Comparison of ENCODE assay signal across 8 cellular contexts in the genomic region with DNA sequence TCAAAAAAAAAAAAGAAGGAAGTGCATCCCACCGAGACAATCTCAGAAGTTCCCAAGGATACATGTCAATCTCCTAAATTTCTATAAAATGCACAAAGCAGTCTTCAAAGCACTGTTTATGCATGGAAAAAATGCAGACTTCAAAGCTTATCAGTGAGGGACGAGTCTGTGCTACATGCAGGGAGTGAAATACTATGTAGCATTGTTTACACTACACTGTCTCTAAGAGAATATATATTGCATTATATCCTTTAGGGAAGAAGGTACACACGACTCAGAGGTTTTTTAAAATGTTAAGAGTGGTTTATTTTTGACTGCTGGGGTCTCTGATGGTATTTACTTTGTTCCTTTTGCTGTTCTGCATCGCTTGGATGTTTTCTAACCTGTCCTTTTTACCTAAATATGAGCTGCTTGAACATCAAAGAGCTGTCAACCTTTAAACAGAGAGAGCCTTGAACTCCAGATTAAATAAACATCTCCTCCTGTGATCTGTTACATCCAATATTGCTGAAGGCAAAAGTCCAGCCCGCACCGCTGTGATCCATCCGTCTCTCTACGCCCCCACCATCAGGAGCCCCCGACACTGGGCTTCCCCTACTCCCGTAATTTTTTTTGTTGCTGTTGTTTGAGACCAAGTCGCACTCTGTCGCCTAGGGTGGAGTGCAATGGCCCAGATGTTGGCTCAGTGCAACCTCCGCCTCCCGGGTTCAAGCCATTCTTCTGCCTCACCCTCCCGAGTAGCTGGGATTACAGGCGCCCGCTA. TPM values are rescaled to one million over a fixed set of nuclear protein-coding genes. Genes with fewer than 3 reads are reported as not detected.
DNase-seq lines count a peak whose midpoint lies in the region; ATAC-seq and TF ChIP-seq lines count a peak whose summit lies in the region.

No MANE protein-coding gene starts in this region.

- H3K27me3 Mint-ChIP-seq in T-helper 2 cell treated with Interferon-gamma antibody and Interleukin-4, amounts not matched to agents 5 μg/mL and 100 μg/mL, for 36 hours (ENCODE audit: low read depth): peaks cover 2% of the 10 kb centered on the region
- no peaks in the 10 kb centered on the region for H3K27me3 Mint-ChIP-seq in activated naive CD8-positive, alpha-beta T cell

- H3K4me3 Mint-ChIP-seq in T-helper 2 cell treated with Interferon-gamma antibody and Interleukin-4, amounts not matched to agents 5 μg/mL and 100 μg/mL, for 36 hours: peak overlapping the region; percentile 85
- H3K4me3 Mint-ChIP-seq in activated naive CD8-positive, alpha-beta T cell: peak overlapping the region; percentile 89

- in situ Hi-C loops in GM13977 (cut with MboI; ENCODE audit: low pct_unique_long_range_greater_than_20kb, low sequenced_read_pairs, unreplicated experiment): no loop called here

- H3K27me3 ChIP-seq in kidney epithelial cell (ENCODE audit: control insufficient read depth, insufficient read depth, low read length) (no peaks in the 10 kb centered on the region), subcutaneous abdominal adipose tissue (ENCODE audit: control insufficient read depth in 5 of 5, insufficient read depth in 4 of 5, low read length in 5 of 5) (no peaks in the 10 kb centered on the region)

- TF ChIP-seq CTCF in kidney epithelial cell (IDR thresholded peaks at IDR 0.05; ENCODE audit: insufficient read depth, low read length, poor library complexity, severe bottlenecking): no peak
- TF ChIP-seq CTCF in GM13977 (IDR thresholded peaks at IDR 0.05; ENCODE audit: extremely low read depth, insufficient read depth, missing control alignments): no peak

- H3K9me3 ChIP-seq in subcutaneous abdominal adipose tissue (ENCODE audit: control insufficient read depth in 5 of 5, low read length in 5 of 5): no peaks in the 10 kb centered on the region

- H3K4me3 ChIP-seq in kidney epithelial cell (ENCODE audit: low read depth, low read length): peak overlapping the region; percentile 77
- H3K4me3 ChIP-seq in subcutaneous abdominal adipose tissue (ENCODE audit: low read depth in 1 of 5, low read length in 5 of 5): peak overlapping the region; percentile 66 to 85 (median 79)

- peak overlapping the region; percentile 90 for H3K27ac Mint-ChIP-seq in T-helper 2 cell treated with Interferon-gamma antibody and Interleukin-4, amounts not matched to agents 5 μg/mL and 100 μg/mL, for 36 hours
- H3K27ac Mint-ChIP-seq in activated naive CD8-positive, alpha-beta T cell: peak overlapping the region; percentile 83

- peak overlapping the region; percentile 86 for H3K27ac ChIP-seq in subcutaneous abdominal adipose tissue (ENCODE audit: low read depth, low read length)

- peaks cover 10% of the 10 kb centered on the region for H3K36me3 Mint-ChIP-seq in T-helper 2 cell treated with Interferon-gamma antibody and Interleukin-4, amounts not matched to agents 5 μg/mL and 100 μg/mL, for 36 hours (ENCODE audit: low read depth)
- peaks cover 2% of the 10 kb centered on the region for H3K36me3 Mint-ChIP-seq in activated naive CD8-positive, alpha-beta T cell

- H3K4me1 Mint-ChIP-seq in T-helper 2 cell treated with Interferon-gamma antibody and Interleukin-4, amounts not matched to agents 5 μg/mL and 100 μg/mL, for 36 hours (ENCODE audit: low read depth): peaks cover 34% of the 10 kb centered on the region
- peaks cover 48% of the 10 kb centered on the region for H3K4me1 Mint-ChIP-seq in activated naive CD8-positive, alpha-beta T cell (ENCODE audit: low read depth)

- H3K9me3 Mint-ChIP-seq in T-helper 2 cell treated with Interferon-gamma antibody and Interleukin-4, amounts not matched to agents 5 μg/mL and 100 μg/mL, for 36 hours: no peaks in the 10 kb centered on the region
- H3K9me3 Mint-ChIP-seq in activated naive CD8-positive, alpha-beta T cell (ENCODE audit: low read depth): no peaks in the 10 kb centered on the region

- H3K4me1 ChIP-seq in subcutaneous abdominal adipose tissue (ENCODE audit: control insufficient read depth in 5 of 5, insufficient read depth in 5 of 5, low read length in 5 of 5): peaks cover 3 to 47% (median 43%) of the 10 kb centered on the region in 5 donors

- H3K9ac ChIP-seq in subcutaneous abdominal adipose tissue (ENCODE audit: low read length in 5 of 5): peak overlapping the region; percentile 48 to 88 (median 83)

- no peak for ATAC-seq in HG02571 (IDR thresholded peaks at IDR 0.05; ENCODE audit: unreplicated experiment)

- no peaks in the 10 kb centered on the region for H3K36me3 ChIP-seq in kidney epithelial cell (ENCODE audit: control insufficient read depth, insufficient read depth, low read length)
- no peaks in the 10 kb centered on the region for H3K36me3 ChIP-seq in subcutaneous abdominal adipose tissue (ENCODE audit: control insufficient read depth in 5 of 5, insufficient read depth in 5 of 5, low read length in 5 of 5)

- no peak for DNase-seq in T-helper 2 cell treated with Interferon-gamma antibody and Interleukin-4, amounts not matched to agents 5 μg/mL and 100 μg/mL, for 36 hours (ENCODE audit: low spot score)
- no peak for DNase-seq in T-helper 2 cell
- DNase-seq in kidney epithelial cell (ENCODE audit: low read depth): no peak
- no peak for DNase-seq in SKM-1 (lab: John Stamatoyannopoulos, UW; ENCODE audit: unreplicated experiment)
- DNase-seq in GM13977 (ENCODE audit: low spot score): no peak

RNA-seq across cellular contexts. Expression of a gene that starts 1.4 kb away (rescaled TPM):
- 25.1 and 28.9 TPM in 2 replicates for total RNA-seq in kidney epithelial cell

RNA-seq across cellular contexts. Expression of a gene that starts 9.9 kb away (rescaled TPM):
- 135 and 136 TPM in 2 replicates for total RNA-seq in kidney epithelial cell
